Comparison of ENCODE assay signal across 26 cellular contexts in genomic region chr16:6926341-6926740, GRCh38.
"Had no signal": no experiment of that assay in that cellular context is flagged by ENCODE, and none has a peak within 500 bp of the region (broad histone marks: within the 10 kb centered on the region; RNA-seq: fewer than 3 reads in every experiment).

No MANE protein-coding gene starts in this region.

- H3K4me3 ChIP-seq: adrenal gland, ascending aorta, dorsolateral prefrontal cortex, gastroesophageal sphincter, right lobe of liver, skin epidermis, tibial nerve, uterus had no signal

- H3K4me3 Mint-ChIP-seq: activated B cell treated with CpG ODN at 0.5 μM for 24 hours; activated CD4-positive, alpha-beta T cell treated with anti-CD3 and anti-CD28 coated beads for 36 hours; activated naive CD8-positive, alpha-beta T cell; activated T-cell treated with anti-CD3 and anti-CD28 coated beads, Interleukin-2, amount 50 U/mL, for 24 hours; activated T-helper 17 cell treated with anti-CD3 and anti-CD28 coated beads, Interleukin-2, amount 50 U/mL, for 72 hours; central memory CD8-positive, alpha-beta T cell; nephron; stimulated activated naive CD8-positive, alpha-beta T cell treated with anti-CD3 and anti-CD28 coated beads, Interleukin-15, Interleukin-2, amounts not matched to agents 100 ng/mL and 50 ng/mL, for 24 hours had no signal

- H3K36me3 ChIP-seq: adrenal gland, ascending aorta, brain microvascular endothelial cell, gastroesophageal sphincter, right lobe of liver, tibial nerve, uterus had no signal

- DNase-seq: activated B cell treated with CpG ODN at 0.5 μM for 24 hours; activated CD4-positive, alpha-beta T cell treated with anti-CD3 and anti-CD28 coated beads for 36 hours; activated CD4-positive, alpha-beta T cell treated with anti-CD3 and anti-CD28 coated beads, Interleukin-2, amount 50 U/mL, for 4 hours; activated CD8-positive, alpha-beta memory T cell treated with anti-CD3 and anti-CD28 coated beads for 24 hours; activated CD8-positive, alpha-beta memory T cell treated with anti-CD3 and anti-CD28 coated beads, Interleukin-2, amount 50 U/mL, for 4 hours; activated T-cell treated with anti-CD3 and anti-CD28 coated beads, Interleukin-2, amount 50 U/mL, for 24 hours; adrenal gland; brain microvascular endothelial cell; dorsolateral prefrontal cortex; head of caudate nucleus; hypothalamus; left cardiac atrium; posterior cingulate gyrus; right lobe of liver; stimulated activated CD4-positive, alpha-beta T cell treated with anti-CD3 and anti-CD28 coated beads, Interleukin-1b, Interleukin-23, amount 100 ng/mL, for 48 hours; uterus had no signal

- ATAC-seq: activated CD4-positive, alpha-beta T cell treated with anti-CD3 and anti-CD28 coated beads for 36 hours; activated T-helper 17 cell treated with anti-CD3 and anti-CD28 coated beads, Interleukin-2, amount 50 U/mL, for 72 hours; gastroesophageal sphincter; left cardiac atrium; right lobe of liver had no signal

- H3K27ac Mint-ChIP-seq: activated B cell treated with CpG ODN at 0.5 μM for 24 hours; activated CD4-positive, alpha-beta T cell treated with anti-CD3 and anti-CD28 coated beads for 36 hours; activated naive CD8-positive, alpha-beta T cell; activated T-cell treated with anti-CD3 and anti-CD28 coated beads, Interleukin-2, amount 50 U/mL, for 24 hours; activated T-helper 17 cell treated with anti-CD3 and anti-CD28 coated beads, Interleukin-2, amount 50 U/mL, for 72 hours; nephron; stimulated activated naive CD8-positive, alpha-beta T cell treated with anti-CD3 and anti-CD28 coated beads, Interleukin-15, Interleukin-2, amounts not matched to agents 100 ng/mL and 50 ng/mL, for 24 hours had no signal

- H3K36me3 Mint-ChIP-seq: activated naive CD8-positive, alpha-beta T cell had no signal

- H3K27me3 ChIP-seq: adrenal gland, ascending aorta, brain microvascular endothelial cell, dorsolateral prefrontal cortex, gastroesophageal sphincter, right lobe of liver, tibial nerve, uterus had no signal

- H3K9me3 ChIP-seq: adrenal gland, ascending aorta, right lobe of liver, uterus had no signal

- H3K4me1 ChIP-seq: adrenal gland, ascending aorta, gastroesophageal sphincter, right lobe of liver, tibial nerve, uterus had no signal

- H3K27me3 Mint-ChIP-seq: activated B cell treated with CpG ODN at 0.5 μM for 24 hours; activated CD4-positive, alpha-beta T cell treated with anti-CD3 and anti-CD28 coated beads for 36 hours; activated naive CD8-positive, alpha-beta T cell; activated T-cell treated with anti-CD3 and anti-CD28 coated beads, Interleukin-2, amount 50 U/mL, for 24 hours; activated T-helper 17 cell treated with anti-CD3 and anti-CD28 coated beads, Interleukin-2, amount 50 U/mL, for 72 hours; central memory CD8-positive, alpha-beta T cell; stimulated activated naive CD8-positive, alpha-beta T cell treated with anti-CD3 and anti-CD28 coated beads, Interleukin-15, Interleukin-2, amounts not matched to agents 100 ng/mL and 50 ng/mL, for 24 hours had no signal

- H3K4me1 Mint-ChIP-seq: activated B cell treated with CpG ODN at 0.5 μM for 24 hours; activated CD4-positive, alpha-beta T cell treated with anti-CD3 and anti-CD28 coated beads for 36 hours; activated T-helper 17 cell treated with anti-CD3 and anti-CD28 coated beads, Interleukin-2, amount 50 U/mL, for 72 hours; central memory CD8-positive, alpha-beta T cell; nephron had no signal

- H3K9me3 Mint-ChIP-seq: nephron had no signal

- H3K27ac ChIP-seq: adrenal gland, ascending aorta, brain microvascular endothelial cell, dorsolateral prefrontal cortex, epithelial cell of prostate, gastroesophageal sphincter, right lobe of liver, skin epidermis, tibial nerve, uterus had no signal
